11 cellular contexts compared by ENCODE assay signal in genomic region chr17:48127371-48128051, GRCh38. TPM values are rescaled to one million over a fixed set of nuclear protein-coding genes. Genes with fewer than 3 reads are reported as not detected.
DNase-seq lines count a peak whose midpoint lies in the region; ATAC-seq and TF ChIP-seq lines count a peak whose summit lies in the region.
"Had no signal": no experiment of that assay in that cellular context is flagged by ENCODE, and none has a peak within 500 bp of the region (broad histone marks: within the 10 kb centered on the region; RNA-seq: fewer than 3 reads in every experiment).

No MANE protein-coding gene starts in this region.

- TF ChIP-seq CTCF in neutrophil (IDR thresholded peaks at IDR 0.05) = no peak

- H3K27ac ChIP-seq in neutrophil = peak overlapping the region; percentile 41

- H3K4me3 ChIP-seq in neutrophil (ENCODE audit: low read depth in 1 of 2, low read length in 1 of 2) = no peak overlapping the region
- H3K4me3 ChIP-seq: skin epidermis had no signal

- H3K4me1 ChIP-seq in neutrophil (ENCODE audit: control insufficient read depth in 1 of 2, insufficient read depth in 1 of 2, low read depth in 1 of 2, low read length in 1 of 2) = no peaks in the 10 kb centered on the region

- DNase-seq in EH (ENCODE audit: low read depth) = peak; percentile 61
- peak; percentile 68 for DNase-seq in NCI-H1694 treated with DMSO at 0.1 percent for 48 hours (lab: John Stamatoyannopoulos, UW)
- DNase-seq in dermis blood vessel endothelial cell = peak; percentile 87
- DNase-seq in SK-N-DZ (ENCODE audit: low spot score) = no peak
- DNase-seq: activated CD4-positive, alpha-beta T cell treated with anti-CD3 and anti-CD28 coated beads, Interleukin-2, amount 50 U/mL, for 48 hours; SHP77 treated with DMSO at 0.1 percent for 48 hours had no signal

- peaks cover 55% of the 10 kb centered on the region for H3K36me3 ChIP-seq in neutrophil

- no peak for ATAC-seq in GM18511 (IDR thresholded peaks at IDR 0.05; ENCODE audit: unreplicated experiment)
- no peak for ATAC-seq in GM21825 (IDR thresholded peaks at IDR 0.05; ENCODE audit: unreplicated experiment)
- no peak for ATAC-seq in HG03460 (IDR thresholded peaks at IDR 0.05; ENCODE audit: unreplicated experiment)

- H3K9me3 ChIP-seq in neutrophil = no peaks in the 10 kb centered on the region

- H3K27me3 ChIP-seq in neutrophil = no peaks in the 10 kb centered on the region

RNA-seq across cellular contexts. Expression of gene SNX11, which starts 19.9 kb away (rescaled TPM):
- total RNA-seq in dermis blood vessel endothelial cell = 14.0 and 15.9 TPM in 2 replicates
- polyA plus RNA-seq in SK-N-DZ (2014; cell fraction: cytosol; rRNA removed) = 18.0 and 19.1 TPM in 2 replicates
- 14.2 and 19.5 TPM in 2 replicates for polyA plus RNA-seq in SK-N-DZ (2014; cell fraction: nucleus; rRNA removed)

RNA-seq across cellular contexts. Expression of gene CBX1, which starts 26.2 kb away (rescaled TPM):
- total RNA-seq in dermis blood vessel endothelial cell = 65.7 and 81.3 TPM in 2 replicates
- polyA plus RNA-seq in SK-N-DZ (2014; cell fraction: cytosol; rRNA removed) = 298 and 375 TPM in 2 replicates
- 109 and 140 TPM in 2 replicates for polyA plus RNA-seq in SK-N-DZ (2014; cell fraction: nucleus; rRNA removed)
